ENCODE assay signal across 34 cellular contexts in the genomic region with DNA sequence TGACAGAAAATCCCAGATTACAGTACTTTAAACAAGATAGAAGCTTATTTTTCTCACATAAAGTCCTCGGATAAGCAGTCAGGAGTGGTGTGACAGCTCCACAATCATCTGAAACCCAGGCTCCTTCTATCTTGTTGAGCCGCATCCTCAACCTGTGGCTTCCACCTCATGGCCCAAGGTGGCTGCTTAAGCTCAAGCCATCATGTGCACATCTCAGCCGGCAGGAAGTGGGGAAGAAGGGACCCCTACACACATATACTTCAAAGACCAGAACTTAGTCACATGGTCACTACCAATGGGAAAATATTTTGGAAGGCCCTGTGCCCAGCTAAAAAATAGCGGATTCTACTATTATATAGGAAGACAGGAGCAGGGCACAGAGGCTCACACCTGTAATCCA. TPM values are rescaled to one million over a fixed set of nuclear protein-coding genes. Genes with fewer than 3 reads are reported as not detected.
"Had no signal": no experiment of that assay in that cellular context is flagged by ENCODE, and none has a peak within 500 bp of the region (broad histone marks: within the 10 kb centered on the region; RNA-seq: fewer than 3 reads in every experiment).

No MANE protein-coding gene starts in this region.

- H3K27ac ChIP-seq: ascending aorta, cardiac muscle cell, VCaP had no signal

- H3K36me3 ChIP-seq: ascending aorta, cardiac muscle cell had no signal

- H3K27me3 ChIP-seq: ascending aorta, cardiac muscle cell had no signal

- DNase-seq: activated B cell treated with CpG ODN at 0.5 μM for 24 hours; activated CD4-positive, alpha-beta memory T cell treated with anti-CD3 and anti-CD28 coated beads for 36 hours; activated CD4-positive, alpha-beta T cell treated with anti-CD3 and anti-CD28 coated beads for 4 hours; activated CD4-positive, alpha-beta T cell treated with anti-CD3 and anti-CD28 coated beads, Interleukin-2, amount 10 ng/mL, durations not matched to agents 24 days and 14 days; activated CD4-positive, alpha-beta T cell treated with anti-CD3 and anti-CD28 coated beads, Interleukin-2, amount 50 U/mL, for 1 hour; activated CD4-positive, alpha-beta T cell treated with anti-CD3 and anti-CD28 coated beads, Interleukin-2, amount 50 U/mL, for 4 hours; activated CD4-positive, CD25-positive, alpha-beta regulatory T cell treated with anti-CD3 and anti-CD28 coated beads, Interleukin-2, amount 50 U/mL, for 72 hours; activated CD8-positive, alpha-beta memory T cell treated with anti-CD3 and anti-CD28 coated beads, Interleukin-2, amount 50 U/mL, for 4 hours; activated CD8-positive, alpha-beta T cell treated with anti-CD3 and anti-CD28 coated beads for 36 hours; activated effector memory CD4-positive, alpha-beta T cell treated with anti-CD3 and anti-CD28 coated beads, Interleukin-2, amount 50 U/mL, for 16 hours; activated gamma-delta T cell treated with Interleukin-2 at 50 U/mL for 16 hours; activated naive CD4-positive, alpha-beta T cell; activated naive CD4-positive, alpha-beta T cell treated with anti-CD3 and anti-CD28 coated beads for 36 hours; activated naive CD4-positive, alpha-beta T cell treated with anti-CD3 and anti-CD28 coated beads, Interleukin-2, amount 50 U/mL, for 16 hours; activated naive CD8-positive, alpha-beta T cell treated with anti-CD3 and anti-CD28 coated beads, Interleukin-2, amount 10 ng/mL, durations not matched to agents 7 days and 5 days; activated naive CD8-positive, alpha-beta T cell treated with anti-CD3 and anti-CD28 coated beads, Interleukin-2, amount 50 U/mL, for 24 hours; activated T-cell treated with anti-CD3 and anti-CD28 coated beads for 4 hours; activated T-cell treated with anti-CD3 and anti-CD28 coated beads, Interleukin-2, amount 50 U/mL, for 1 hour; activated T-cell treated with anti-CD3 and anti-CD28 coated beads, Interleukin-2, amount 50 U/mL, for 4 hours; activated T-cell treated with anti-CD3 and anti-CD28 coated beads, Interleukin-2, amount 50 U/mL, for 72 hours; amygdala; anterior cingulate cortex; caudate nucleus; cerebellar nuclear complex; T-helper 1 cell; T-helper 2 cell; T-helper 9 cell had no signal

- H3K4me3 ChIP-seq: ascending aorta, cardiac muscle cell had no signal

- H3K9me3 ChIP-seq: ascending aorta had no signal

- FAIRE-seq: bronchial epithelial cell, TTC549 had no signal

- ATAC-seq: activated CD8-positive, alpha-beta T cell treated with anti-CD3 and anti-CD28 coated beads for 36 hours; activated naive CD8-positive, alpha-beta T cell treated with anti-CD3 and anti-CD28 coated beads, Interleukin-2, amount 50 U/mL, for 24 hours; activated T-cell treated with anti-CD3 and anti-CD28 coated beads, Interleukin-2, amount 50 U/mL, for 4 hours; activated T-cell treated with anti-CD3 and anti-CD28 coated beads, Interleukin-2, amount 50 U/mL, for 72 hours; activated T-helper 17 cell treated with anti-CD3 and anti-CD28 coated beads, Interleukin-2, amount 50 U/mL, for 72 hours had no signal

RNA-seq across cellular contexts. Expression of gene FBXO47, which starts 11.0 kb away (rescaled TPM):
- total RNA-seq: activated B cell treated with CpG ODN at 0.5 μM for 24 hours; activated CD4-positive, alpha-beta memory T cell treated with anti-CD3 and anti-CD28 coated beads for 36 hours; activated CD8-positive, alpha-beta memory T cell treated with anti-CD3 and anti-CD28 coated beads for 36 hours; activated CD8-positive, alpha-beta T cell treated with anti-CD3 and anti-CD28 coated beads for 36 hours; activated T-helper 17 cell treated with anti-CD3 and anti-CD28 coated beads, Interleukin-2, amount 50 U/mL, for 72 hours; ascending aorta; bronchial epithelial cell; cardiac muscle cell had no signal
- polyA plus RNA-seq: cardiac muscle cell had no signal
